Comparison of ENCODE assay signal across 8 cellular contexts in genomic region chr19:50835103-50835784, GRCh38. TPM values are rescaled to one million over a fixed set of nuclear protein-coding genes. Genes with fewer than 3 reads are reported as not detected.
A peak's percentile ranks its signal among the peaks of the same experiment; 100 is the strongest.
DNase-seq lines count a peak whose midpoint lies in the region; ATAC-seq, FAIRE-seq and TF ChIP-seq lines count a peak whose summit lies in the region.

No MANE protein-coding gene starts in this region.

- WGBS in hepatocyte (ENCODE audit: low lambda C conversion rate, missing lambda C conversion rate): 34% methylated on average over 13 of the region's 13 CpGs
- WGBS in small intestine, 3 donors: 18 to 30% (median 27%) methylated on average over 13 of the region's 13 CpGs

- H3K4me1 ChIP-seq in hepatocyte (ENCODE audit: insufficient read depth): peaks cover 6% of the 10 kb centered on the region
- H3K4me1 ChIP-seq in small intestine (ENCODE audit: control insufficient read depth in 2 of 2, insufficient read depth in 1 of 2, low read depth in 1 of 2, low read length in 1 of 2): no peaks in the 10 kb centered on the region

- peak overlapping the region; percentile 100 for H3K27ac ChIP-seq in VCaP
- peak overlapping the region; percentile 46 for H3K27ac ChIP-seq in hepatocyte
- peak overlapping the region in 1 of 2 donors; percentile 49 for H3K27ac ChIP-seq in small intestine (ENCODE audit: low read depth in 1 of 2, low read length in 1 of 2)

- ATAC-seq in HG03025 (IDR thresholded peaks at IDR 0.05; ENCODE audit: low FRiP score, unreplicated experiment): no peak

- peak overlapping the region; percentile 96 for H3K4me2 ChIP-seq in hepatocyte

- no peaks in the 10 kb centered on the region for H4K20me1 ChIP-seq in hepatocyte (ENCODE audit: insufficient read depth, poor library complexity, severe bottlenecking)

- H3K4me3 ChIP-seq in hepatocyte (peak overlapping the region; percentile 58), small intestine (ENCODE audit: low read depth in 1 of 2, low read length in 2 of 2) (peak overlapping the region; percentile 39 to 53)

- H3K9me2 ChIP-seq in hepatocyte (replicated peaks; ENCODE audit: insufficient read depth): no peaks in the 10 kb centered on the region

- H3K27me3 ChIP-seq in hepatocyte (peaks cover under 1% of the 10 kb centered on the region), small intestine (ENCODE audit: control insufficient read depth in 2 of 2, insufficient read depth in 2 of 2, low read length in 2 of 2) (peaks cover 0 to 5% of the 10 kb centered on the region in 2 donors)

- DNase-seq in NCI-H2196 (lab: John Stamatoyannopoulos, UW; ENCODE audit: unreplicated experiment): peak; percentile 39
- DNase-seq in NCI-H2196 treated with DMSO at 0.1 percent for 48 hours (lab: John Stamatoyannopoulos, UW; ENCODE audit: unreplicated experiment): no peak
- peak; percentile 30 for DNase-seq in hepatocyte (ENCODE audit: low spot score)
- DNase-seq in small intestine: peak; percentile 64
- no peak for DNase-seq in SIG-M5 treated with dmso at 0.1 percent for 504 hours (lab: John Stamatoyannopoulos, UW; ENCODE audit: unreplicated experiment)
- no peak for DNase-seq in stimulated activated CD4-positive, alpha-beta T cell treated with anti-CD3 and anti-CD28 coated beads, Interleukin-15, amount 100 ng/mL, for 24 hours

- TF ChIP-seq CTCF in VCaP (conservative IDR thresholded peaks at IDR 0.05) (no peak), hepatocyte (IDR thresholded peaks at IDR 0.05; ENCODE audit: poor library complexity) (no peak)

- H3K79me2 ChIP-seq in hepatocyte: no peaks in the 10 kb centered on the region

- peak overlapping the region; percentile 90 for H2AFZ ChIP-seq in hepatocyte

- H3K9me3 ChIP-seq in hepatocyte (ENCODE audit: low read depth) (no peaks in the 10 kb centered on the region), small intestine (ENCODE audit: control insufficient read depth, low read depth) (no peaks in the 10 kb centered on the region)

- FAIRE-seq in small intestine (lab: Jason Lieb, UNC): no peak

- no peaks in the 10 kb centered on the region for H3K36me3 ChIP-seq in hepatocyte (replicated peaks; ENCODE audit: insufficient read depth, low read depth)
- H3K36me3 ChIP-seq in small intestine (ENCODE audit: control insufficient read depth in 2 of 2, insufficient read depth in 2 of 2, low read length in 2 of 2): no peaks in the 10 kb centered on the region

RNA-seq across cellular contexts. Expression of gene KLK15, which starts 1.9 kb away (rescaled TPM):
- not detected in 2 replicates for total RNA-seq in hepatocyte
- polyA plus RNA-seq in hepatocyte (not detected in 2 replicates), small intestine (not detected)

RNA-seq across cellular contexts. Expression of gene KLK1, which starts 11.7 kb away (rescaled TPM):
- total RNA-seq in hepatocyte: 2.7 and 3.9 TPM in 2 replicates
- polyA plus RNA-seq in hepatocyte (6.6 and 8.2 TPM in 2 replicates), small intestine (10 to 100 TPM; 12.5 to 45.6 (median 14.1) TPM)

RNA-seq across cellular contexts. Expression of gene KLK3, which starts 19.5 kb away (rescaled TPM):
- total RNA-seq in hepatocyte: not detected in 2 replicates
- polyA plus RNA-seq in hepatocyte (0.60 TPM in 1 of 2 replicates, not detected in the other), small intestine (1 to 10 TPM in 1 of 3 donors, under 1 TPM in 2; 0.07 to 1.1 (median 0.27) TPM)

RNA-seq across cellular contexts. Expression of gene KLK2, which starts 38.0 kb away (rescaled TPM):
- not detected in 2 replicates for total RNA-seq in hepatocyte
- not detected in 2 replicates for polyA plus RNA-seq in hepatocyte
- under 1 TPM in 1 of 3 donors, not detected in 2; 0.03 TPM for polyA plus RNA-seq in small intestine

RNA-seq across cellular contexts. Expression of gene ACP4, which starts 45.0 kb away (rescaled TPM):
- not detected in 2 replicates for total RNA-seq in hepatocyte
- not detected in 2 replicates for polyA plus RNA-seq in hepatocyte
- polyA plus RNA-seq in small intestine: not detected

Comparison
In these comparisons a context has a peak if more than half of its experiments do, and no peak if none do; other contexts are left out.
1. DNase-seq: peak in NCI-H2196 (single experiment), hepatocyte (single experiment) and small intestine (single experiment); none in NCI-H2196 treated with DMSO at 0.1 percent for 48 hours (single experiment), SIG-M5 treated with dmso at 0.1 percent for 504 hours (single experiment) and stimulated activated CD4-positive, alpha-beta T cell treated with anti-CD3 and anti-CD28 coated beads, Interleukin-15, amount 100 ng/mL, for 24 hours (single experiment).